8 cellular contexts compared by ENCODE assay signal in the genomic region with DNA sequence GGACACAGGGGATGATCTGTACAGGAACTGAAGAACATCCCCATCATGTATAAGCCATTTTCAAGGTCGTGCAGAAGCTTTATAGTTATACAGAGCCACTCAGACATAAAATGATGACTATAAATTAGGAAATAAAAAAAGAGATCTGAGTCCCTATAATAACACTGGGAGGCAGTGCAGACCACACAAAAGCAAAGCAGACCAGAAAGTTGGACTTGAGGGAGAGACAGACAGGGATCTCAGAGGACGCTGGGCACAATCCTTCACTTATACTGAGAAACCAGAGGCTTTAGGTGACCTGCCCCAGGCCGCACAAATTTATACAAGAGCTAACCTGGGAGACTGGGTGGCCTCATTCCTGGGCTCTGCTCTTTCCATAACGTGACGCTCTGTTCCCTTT.
DNase-seq lines count a peak whose midpoint lies in the region; ATAC-seq and TF ChIP-seq lines count a peak whose summit lies in the region.

No MANE protein-coding gene starts in this region.

- peak; percentile 27 for DNase-seq in ELF-1 (ENCODE audit: low read depth, low spot score)
- DNase-seq in NCI-H1436 (lab: John Stamatoyannopoulos, UW): peak; percentile 26
- DNase-seq in brain microvascular endothelial cell: peak; percentile 35
- peak; percentile 36 to 49 for DNase-seq in lung microvascular endothelial cell (ENCODE audit: low read depth in 2 of 2)
- no peak for DNase-seq in activated CD4-positive, alpha-beta T cell treated with anti-CD3 and anti-CD28 coated beads, Interleukin-2, amount 50 U/mL, for 4 hours
- no peak for DNase-seq in NCI-H1930 (lab: John Stamatoyannopoulos, UW)

- in situ Hi-C loops in brain microvascular endothelial cell (cut with HindIII; ENCODE audit: low pct_ligation_motif_present, low sequenced_read_pairs): no loop called here

- no peak overlapping the region for H3K4me3 ChIP-seq in brain microvascular endothelial cell (ENCODE audit: low read depth, low read length)

- ATAC-seq in esophagus mucosa (no peak), HG03135 (IDR thresholded peaks at IDR 0.05; ENCODE audit: unreplicated experiment) (no peak)

- peak; percentile 61 for TF ChIP-seq CTCF in brain microvascular endothelial cell (IDR thresholded peaks at IDR 0.05; ENCODE audit: low read depth, low read length, missing control alignments)

- H3K36me3 ChIP-seq in brain microvascular endothelial cell (replicated peaks): no peaks in the 10 kb centered on the region

- no peaks in the 10 kb centered on the region for H3K27me3 ChIP-seq in brain microvascular endothelial cell (replicated peaks)

- no peak overlapping the region for H3K27ac ChIP-seq in brain microvascular endothelial cell

Comparison
In these comparisons a context has a peak if more than half of its experiments do, and no peak if none do; other contexts are left out.
1. DNase-seq: peak in ELF-1 (single experiment), NCI-H1436 (single experiment), brain microvascular endothelial cell (single experiment) and lung microvascular endothelial cell (2 of 2); none in activated CD4-positive, alpha-beta T cell treated with anti-CD3 and anti-CD28 coated beads, Interleukin-2, amount 50 U/mL, for 4 hours (0 of 2) and NCI-H1930 (0 of 2).